ENCODE assay signal across 14 cellular contexts in genomic region chr10:46423550-46423949, GRCh38. TPM values are rescaled to one million over a fixed set of nuclear protein-coding genes. Genes with fewer than 3 reads are reported as not detected.
"Had no signal": no experiment of that assay in that cellular context is flagged by ENCODE, and none has a peak within 500 bp of the region (broad histone marks: within the 10 kb centered on the region; RNA-seq: fewer than 3 reads in every experiment).

No MANE protein-coding gene starts in this region.

RNA-seq across cellular contexts. Expression of gene NPY4R, which starts 42.2 kb away (rescaled TPM):
- total RNA-seq: activated naive CD4-positive, alpha-beta T cell treated with anti-CD3 and anti-CD28 coated beads for 36 hours; activated naive CD4-positive, alpha-beta T cell treated with anti-CD3 and anti-CD28 coated beads, Interleukin-2, amount 50 U/mL, for 72 hours; activated naive CD8-positive, alpha-beta T cell treated with anti-CD3 and anti-CD28 coated beads for 36 hours; activated naive CD8-positive, alpha-beta T cell treated with anti-CD3 and anti-CD28 coated beads, Interleukin-2, amount 10 ng/mL, durations not matched to agents 7 days and 5 days; activated T-cell treated with anti-CD3 and anti-CD28 coated beads, Interleukin-2, amount 50 U/mL, for 4 hours; activated T-cell treated with anti-CD3 and anti-CD28 coated beads, Interleukin-2, amount 50 U/mL, for 72 hours; activated T-helper 1 cell treated with anti-CD3 and anti-CD28 coated beads, Interleukin-12 subunit alpha, Interleukin-12 subunit beta, Interleukin-2, Interleukin-4 antibody, amounts not matched to agents 30 ng/mL and 10 ng/mL and 1 ng/mL, durations not matched to agents 14 hours and 24 hours and 36 hours; activated T-helper 17 cell treated with anti-CD3 and anti-CD28 coated beads, Interleukin-2, amount 50 U/mL, for 72 hours; activated T-helper 2 cell treated with anti-CD3 and anti-CD28 coated beads, Interferon-gamma antibody, Interleukin-2, Interleukin-4, amounts not matched to agents 10 μg/mL and 5 μg/mL and 100 μg/mL, durations not matched to agents 14 hours and 24 hours and 36 hours; aorta; ascending aorta; body of pancreas; breast epithelium; cardiac septum had no signal
- polyA plus RNA-seq: aorta had no signal

RNA-seq across cellular contexts. Expression of gene ANXA8L1, which starts 48.0 kb away (rescaled TPM):
- total RNA-seq: activated naive CD4-positive, alpha-beta T cell treated with anti-CD3 and anti-CD28 coated beads for 36 hours; activated naive CD4-positive, alpha-beta T cell treated with anti-CD3 and anti-CD28 coated beads, Interleukin-2, amount 50 U/mL, for 72 hours; activated naive CD8-positive, alpha-beta T cell treated with anti-CD3 and anti-CD28 coated beads for 36 hours; activated T-cell treated with anti-CD3 and anti-CD28 coated beads, Interleukin-2, amount 50 U/mL, for 4 hours; activated T-helper 1 cell treated with anti-CD3 and anti-CD28 coated beads, Interleukin-12 subunit alpha, Interleukin-12 subunit beta, Interleukin-2, Interleukin-4 antibody, amounts not matched to agents 30 ng/mL and 10 ng/mL and 1 ng/mL, durations not matched to agents 14 hours and 24 hours and 36 hours; activated T-helper 17 cell treated with anti-CD3 and anti-CD28 coated beads, Interleukin-2, amount 50 U/mL, for 72 hours; activated T-helper 2 cell treated with anti-CD3 and anti-CD28 coated beads, Interferon-gamma antibody, Interleukin-2, Interleukin-4, amounts not matched to agents 10 μg/mL and 5 μg/mL and 100 μg/mL, durations not matched to agents 14 hours and 24 hours and 36 hours; aorta; ascending aorta; body of pancreas; cardiac septum had no signal
